8 cellular contexts compared by ENCODE assay signal in genomic region chr11:96187779-96188624, GRCh38.
DNase-seq lines count a peak whose midpoint lies in the region; ATAC-seq and TF ChIP-seq lines count a peak whose summit lies in the region.

No MANE protein-coding gene starts in this region.

- H3K36me3 Mint-ChIP-seq in HFFc6 (ENCODE audit: low read depth): peaks cover 28% of the 10 kb centered on the region
- H3K36me3 Mint-ChIP-seq in mesothelial cell of epicardium: peaks cover 2% of the 10 kb centered on the region

- H3K27ac Mint-ChIP-seq in HFFc6 (peak overlapping the region; percentile 94), mesothelial cell of epicardium (peak overlapping the region; percentile 89)

- H3K27me3 Mint-ChIP-seq in HFFc6 (ENCODE audit: insufficient read depth) (no peaks in the 10 kb centered on the region; the same call in 1 of the 2 replicates), mesothelial cell of epicardium (ENCODE audit: low read depth) (no peaks in the 10 kb centered on the region)

- no peak overlapping the region for H3K4me3 ChIP-seq in astrocyte of the spinal cord (ENCODE audit: low read depth, low read length)

- ATAC-seq in GM18870 (IDR thresholded peaks at IDR 0.05; ENCODE audit: unreplicated experiment): no peak
- ATAC-seq in GM18511 (IDR thresholded peaks at IDR 0.05; ENCODE audit: unreplicated experiment): no peak
- ATAC-seq in HG02938 (IDR thresholded peaks at IDR 0.05; ENCODE audit: unreplicated experiment): no peak

- DNase-seq in AG08395 (ENCODE audit: low spot score) (peak; percentile 65), HFFc6 (peak; percentile 87), astrocyte of the spinal cord (ENCODE audit: low read depth, low spot score) (peak; percentile 92), mesothelial cell of epicardium (ENCODE audit: low spot score in 2 of 2, unreplicated experiment in 2 of 2) (no peak), GOT3 (lab: John Stamatoyannopoulos, UW) (no peak)

- H3K4me3 Mint-ChIP-seq in HFFc6: peak overlapping the region; percentile 65
- H3K4me3 Mint-ChIP-seq in mesothelial cell of epicardium: no peak overlapping the region

- TF ChIP-seq CTCF in HFFc6 (IDR thresholded peaks at IDR 0.05): no peak
- TF ChIP-seq CTCF in astrocyte of the spinal cord (IDR thresholded peaks at IDR 0.05; ENCODE audit: low read depth, low read length): no peak
- no peak for TF ChIP-seq CTCF in mesothelial cell of epicardium (IDR thresholded peaks at IDR 0.05; ENCODE audit: unreplicated experiment)

- H3K4me1 Mint-ChIP-seq in HFFc6 (ENCODE audit: low read depth) (peaks cover 69% of the 10 kb centered on the region), mesothelial cell of epicardium (peaks cover 40% of the 10 kb centered on the region)

- in situ Hi-C loops in astrocyte of the spinal cord (cut with HindIII; ENCODE audit: low sequenced_read_pairs): no loop called here

- H3K9me3 Mint-ChIP-seq in HFFc6 (peaks cover 4% of the 10 kb centered on the region; the same call in 1 of the 2 replicates), mesothelial cell of epicardium (no peaks in the 10 kb centered on the region)

Comparison
In these comparisons a context has a peak if more than half of its experiments do, and no peak if none do; other contexts are left out.
1. DNase-seq: peak in AG08395 (single experiment), HFFc6 (single experiment) and astrocyte of the spinal cord (single experiment); none in mesothelial cell of epicardium (0 of 2) and GOT3 (single experiment).